Comparison of ENCODE assay signal across 17 cellular contexts in genomic region chr2:20533993-20534591, GRCh38.
"Had no signal": no experiment of that assay in that cellular context is flagged by ENCODE, and none has a peak within 500 bp of the region (broad histone marks: within the 10 kb centered on the region; RNA-seq: fewer than 3 reads in every experiment).

No MANE protein-coding gene starts in this region.

- H3K9me3 ChIP-seq: right atrium auricular region, tibial nerve, vagina had no signal

- H2AFZ ChIP-seq: hepatocyte had no signal

- H3K27me3 ChIP-seq: hepatocyte, right atrium auricular region, tibial nerve, vagina had no signal

- DNase-seq: activated CD4-positive, alpha-beta T cell treated with anti-CD3 and anti-CD28 coated beads, Interleukin-2, amount 50 U/mL, for 1 hour; activated CD4-positive, CD25-positive, alpha-beta regulatory T cell treated with anti-CD3 and anti-CD28 coated beads, Interleukin-2, amount 50 U/mL, for 72 hours; activated gamma-delta T cell; amniotic stem cell; dermis blood vessel endothelial cell; effector memory CD4-positive, alpha-beta T cell; foreskin fibroblast; stimulated activated naive CD8-positive, alpha-beta T cell treated with anti-CD3 and anti-CD28 coated beads, Interleukin-15, Interleukin-2, amounts not matched to agents 100 U/mL and 50 U/mL, for 24 hours; substantia nigra; T-helper 17 cell had no signal

- ATAC-seq: activated naive CD4-positive, alpha-beta T cell treated with anti-CD3 and anti-CD28 coated beads, Interleukin-2, amount 50 U/mL, for 72 hours; naive thymus-derived CD8-positive, alpha-beta T cell; stimulated activated naive CD8-positive, alpha-beta T cell treated with anti-CD3 and anti-CD28 coated beads, Interleukin-15, Interleukin-2, amounts not matched to agents 100 U/mL and 50 U/mL, for 24 hours; T-helper 17 cell had no signal

- H3K4me3 ChIP-seq: hepatocyte, right atrium auricular region, tibial nerve, vagina had no signal

- H3K4me2 ChIP-seq: hepatocyte had no signal

- H3K27ac ChIP-seq: hepatocyte, tibial nerve, vagina, VCaP had no signal

- H3K36me3 ChIP-seq: right atrium auricular region, tibial nerve, vagina had no signal
